Comparison of ENCODE assay signal across 1 cellular context in genomic region chr9:137412431-137412830, GRCh38.
TF ChIP-seq lines count a peak whose summit lies in the region.

No MANE protein-coding gene starts in this region.

TF ChIP-seq in IMR-90, 13 proteins besides CTCF, POLR2A, EP300 and RAD21:
- no peak for TF ChIP-seq FOS (IDR thresholded peaks at IDR 0.05; ENCODE audit: low read depth, low read length)
- no peak for TF ChIP-seq RCOR1 (IDR thresholded peaks at IDR 0.05; ENCODE audit: insufficient replicate concordance, low read length)
TF ChIP-seq in IMR-90: peak in this region for 0.
